ENCODE assay signal across 13 cellular contexts in the genomic region with DNA sequence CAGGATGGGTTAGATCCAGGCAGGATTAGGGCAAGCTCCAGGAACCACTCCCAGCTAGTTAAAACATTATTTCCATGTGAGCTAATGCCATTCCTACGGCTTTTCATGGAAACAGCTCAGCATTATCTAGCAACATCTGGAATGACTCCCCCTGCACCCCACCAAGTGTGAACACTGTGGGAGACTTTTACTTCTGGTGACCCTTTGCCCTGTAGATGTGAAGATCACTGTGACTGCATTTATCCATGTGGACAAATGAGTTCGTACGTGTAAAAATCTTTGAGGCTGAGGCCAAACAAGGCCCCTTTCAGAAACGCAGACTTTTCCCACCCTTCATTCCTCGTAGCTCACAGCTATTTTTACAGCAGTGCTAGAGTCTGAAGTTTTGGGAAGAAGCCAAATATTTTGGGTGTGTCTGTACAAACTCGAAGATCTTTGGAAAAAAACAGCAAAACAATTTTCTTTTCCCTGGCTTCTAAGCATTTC.
A peak's percentile ranks its signal among the peaks of the same experiment; 100 is the strongest.
DNase-seq lines count a peak whose midpoint lies in the region; ATAC-seq and TF ChIP-seq lines count a peak whose summit lies in the region.
"Had no signal": no experiment of that assay in that cellular context is flagged by ENCODE, and none has a peak within 500 bp of the region (broad histone marks: within the 10 kb centered on the region; RNA-seq: fewer than 3 reads in every experiment).

No MANE protein-coding gene starts in this region.

- no peak overlapping the region for H3K4me3 ChIP-seq in fibroblast of lung (replicated peaks in 1 of 4; ENCODE audit: control extremely low read depth in 1 of 4, insufficient read depth in 1 of 4, low read depth in 3 of 4, low read length in 4 of 4)
- H3K4me3 ChIP-seq in effector memory CD4-positive, alpha-beta T cell (ENCODE audit: insufficient read depth, low read depth, low read length, poor library complexity, severe bottlenecking), result no peak overlapping the region
- no peak overlapping the region for H3K4me3 ChIP-seq in osteoblast (ENCODE audit: insufficient read depth, low read length)
- H3K4me3 ChIP-seq: HAP-1 had no signal

- peaks cover 8% of the 10 kb centered on the region for H3K27me3 Mint-ChIP-seq in nephron progenitor cell (ENCODE audit: low read depth, poor library complexity)

- no peak overlapping the region for H3K4me3 Mint-ChIP-seq in nephron progenitor cell

- H3K9ac ChIP-seq in fibroblast of lung (ENCODE audit: insufficient read depth, low read length), result no peak overlapping the region

- H3K4me2 ChIP-seq in fibroblast of lung (ENCODE audit: extremely low read depth, insufficient read depth, low read length) (no peak overlapping the region), osteoblast (ENCODE audit: insufficient read depth, low read length) (no peak overlapping the region)

- no peak for TF ChIP-seq CTCF in fibroblast of lung (conservative IDR thresholded peaks at IDR 0.05 in 1 of 2, IDR thresholded peaks at IDR 0.05 in 1 of 2; ENCODE audit: low read depth in 1 of 2, low read length in 2 of 2)
- TF ChIP-seq CTCF in nephron progenitor cell (IDR thresholded peaks at IDR 0.05), result no peak
- no peak for TF ChIP-seq CTCF in osteoblast (IDR thresholded peaks at IDR 0.05; ENCODE audit: extremely low read depth, low read depth, low read length)

- no peaks in the 10 kb centered on the region for H3K9me3 Mint-ChIP-seq in nephron progenitor cell

- H3K27me3 ChIP-seq in fibroblast of lung (ENCODE audit: control insufficient read depth, insufficient read depth, low read length) (no peaks in the 10 kb centered on the region), osteoblast (ENCODE audit: insufficient read depth, low read length) (peaks cover 2% of the 10 kb centered on the region)
- no peaks in the 10 kb centered on the region for H3K27me3 ChIP-seq in effector memory CD4-positive, alpha-beta T cell (replicated peaks; ENCODE audit: control insufficient read depth, insufficient read depth, low read length, poor library complexity, severe bottlenecking)

- no peak for ATAC-seq in HG02678 (IDR thresholded peaks at IDR 0.05; ENCODE audit: unreplicated experiment)
- ATAC-seq in HG02840 (IDR thresholded peaks at IDR 0.05; ENCODE audit: low FRiP score, unreplicated experiment), result no peak

- H3K36me3 Mint-ChIP-seq in nephron progenitor cell (ENCODE audit: low read depth), result no peaks in the 10 kb centered on the region

- H3K27ac ChIP-seq in fibroblast of lung (ENCODE audit: insufficient read depth, low read length) (no peak overlapping the region), osteoblast (ENCODE audit: low read depth, low read length) (no peak overlapping the region)
- no peak overlapping the region for H3K27ac ChIP-seq in effector memory CD4-positive, alpha-beta T cell (ENCODE audit: insufficient read depth, low read length, poor library complexity, severe bottlenecking)

- peak overlapping the region; percentile 38 for H2AFZ ChIP-seq in fibroblast of lung (ENCODE audit: low read length)
- no peak overlapping the region for H2AFZ ChIP-seq in osteoblast (ENCODE audit: low read length)

- no peaks in the 10 kb centered on the region for H3K9me3 ChIP-seq in fibroblast of lung (ENCODE audit: control insufficient read depth, insufficient read depth, low read depth, low read length)
- H3K9me3 ChIP-seq in effector memory CD4-positive, alpha-beta T cell (ENCODE audit: control insufficient read depth, low read length), result no peaks in the 10 kb centered on the region
- H3K9me3 ChIP-seq in osteoblast (ENCODE audit: low read depth, low read length), result no peaks in the 10 kb centered on the region
- H3K9me3 ChIP-seq: HAP-1 had no signal

- no peaks in the 10 kb centered on the region for H4K20me1 ChIP-seq in fibroblast of lung (ENCODE audit: control insufficient read depth, extremely low read depth, insufficient read depth, low read length)
- H4K20me1 ChIP-seq in osteoblast (ENCODE audit: insufficient read depth, low read length), result no peaks in the 10 kb centered on the region

- H3K27ac Mint-ChIP-seq in nephron progenitor cell, result peak overlapping the region; percentile 65

- peaks cover 39% of the 10 kb centered on the region for H3K4me1 Mint-ChIP-seq in nephron progenitor cell

- peak; percentile 48 for DNase-seq in AG08395 (ENCODE audit: low spot score)
- DNase-seq in LoVo (ENCODE audit: low spot score), result peak; percentile 79
- DNase-seq in fibroblast of lung (ENCODE audit: low read depth in 2 of 2), result peak; percentile 73 to 84
- DNase-seq in nephron progenitor cell, result no peak
- no peak for DNase-seq in effector memory CD4-positive, alpha-beta T cell
- no peak for DNase-seq in osteoblast (ENCODE audit: insufficient read length, low spot score, missing footprints)
- DNase-seq: central memory CD4-positive, alpha-beta T cell; GF-D8; NCI-H1105 treated with DMSO at 0.1 percent for 48 hours; stimulated activated CD4-positive, alpha-beta T cell treated with anti-CD3 and anti-CD28 coated beads, Interleukin-4, amount 100 ng/mL, for 24 hours had no signal

- no peaks in the 10 kb centered on the region for H3K79me2 ChIP-seq in fibroblast of lung (ENCODE audit: control insufficient read depth, insufficient read depth, low read length)
- H3K79me2 ChIP-seq in osteoblast (ENCODE audit: insufficient read depth, low read length), result no peaks in the 10 kb centered on the region

- H3K4me1 ChIP-seq in fibroblast of lung (ENCODE audit: control insufficient read depth, extremely low read depth, insufficient read depth, low read length), result peaks cover 4% of the 10 kb centered on the region
- H3K4me1 ChIP-seq in effector memory CD4-positive, alpha-beta T cell (ENCODE audit: control insufficient read depth, insufficient read depth, low read length, poor library complexity, severe bottlenecking), result no peaks in the 10 kb centered on the region
- no peaks in the 10 kb centered on the region for H3K4me1 ChIP-seq in osteoblast (ENCODE audit: insufficient read depth, low read length)
- H3K4me1 ChIP-seq: HAP-1 had no signal

- no peaks in the 10 kb centered on the region for H3K36me3 ChIP-seq in fibroblast of lung (ENCODE audit: control insufficient read depth, insufficient read depth, low read length)
- no peaks in the 10 kb centered on the region for H3K36me3 ChIP-seq in effector memory CD4-positive, alpha-beta T cell (ENCODE audit: control insufficient read depth, insufficient read depth, low read length)
- no peaks in the 10 kb centered on the region for H3K36me3 ChIP-seq in osteoblast (ENCODE audit: insufficient read depth, low read length)
- H3K36me3 ChIP-seq: HAP-1 had no signal

Comparison
In these comparisons a context has a peak if more than half of its experiments do, and no peak if none do; other contexts are left out.
1. DNase-seq: peak in AG08395 (single experiment), LoVo (single experiment) and fibroblast of lung (2 of 2); none in nephron progenitor cell (single experiment), effector memory CD4-positive, alpha-beta T cell (0 of 3) and osteoblast (single experiment).